ENCODE assay signal across 34 cellular contexts in the genomic region with DNA sequence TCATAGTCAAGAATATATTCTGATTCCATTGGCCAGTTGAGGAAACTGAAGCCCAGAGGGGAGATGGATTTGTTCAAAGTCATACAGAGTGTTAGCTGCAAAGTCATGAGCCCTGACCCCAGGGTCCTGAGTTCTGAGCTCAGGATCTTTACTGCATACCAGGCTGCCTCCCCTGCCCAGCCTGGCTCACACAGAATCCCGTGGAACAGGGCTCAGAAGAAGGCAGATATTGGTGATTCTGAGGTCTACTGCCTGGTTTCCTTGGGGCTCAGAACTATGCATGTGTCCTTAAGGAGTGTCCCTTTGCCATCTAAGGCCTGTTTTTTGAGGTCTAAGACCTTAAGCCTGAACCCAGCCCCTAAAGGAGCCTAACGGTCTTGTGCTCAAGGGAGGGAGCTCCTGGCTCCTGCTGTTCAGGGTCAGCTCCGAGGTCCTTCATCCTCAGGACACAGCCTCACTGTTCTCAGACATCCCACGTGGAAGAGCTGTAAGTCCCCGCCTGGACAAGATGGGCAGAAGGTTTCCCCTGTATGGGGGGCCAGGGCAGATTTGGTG.
"Had no signal": no experiment of that assay in that cellular context is flagged by ENCODE, and none has a peak within 500 bp of the region (broad histone marks: within the 10 kb centered on the region; RNA-seq: fewer than 3 reads in every experiment).

No MANE protein-coding gene starts in this region.

- H3K9ac ChIP-seq: parathyroid adenoma had no signal

- H3K27me3 ChIP-seq: suprapubic skin, tibial artery had no signal

- H3K79me2 ChIP-seq: parathyroid adenoma had no signal

- H3K9me3 Mint-ChIP-seq: activated CD4-positive, alpha-beta memory T cell treated with anti-CD3 and anti-CD28 coated beads for 36 hours; activated naive CD4-positive, alpha-beta T cell treated with anti-CD3 and anti-CD28 coated beads, Interleukin-2, amount 50 U/mL, for 24 hours; activated naive CD8-positive, alpha-beta T cell treated with anti-CD3 and anti-CD28 coated beads, Interleukin-2, amount 50 U/mL, for 24 hours; activated T-helper 1 cell treated with anti-CD3 and anti-CD28 coated beads, Interleukin-12 subunit alpha, Interleukin-12 subunit beta, Interleukin-2, Interleukin-4 antibody, amounts not matched to agents 30 ng/mL and 10 ng/mL and 1 ng/mL, durations not matched to agents 14 hours and 24 hours and 36 hours; central memory CD8-positive, alpha-beta T cell; naive thymus-derived CD8-positive, alpha-beta T cell; neural crest cell; T-helper 1 cell treated with Interleukin-12 subunit alpha and Interleukin-12 subunit beta and Interleukin-4 antibody, amounts not matched to agents 30 μg/mL and 1 μg/mL, for 36 hours had no signal

- H3K4me3 Mint-ChIP-seq: activated CD4-positive, alpha-beta memory T cell treated with anti-CD3 and anti-CD28 coated beads for 36 hours; activated naive CD4-positive, alpha-beta T cell treated with anti-CD3 and anti-CD28 coated beads, Interleukin-2, amount 50 U/mL, for 24 hours; activated naive CD8-positive, alpha-beta T cell treated with anti-CD3 and anti-CD28 coated beads, Interleukin-2, amount 50 U/mL, for 24 hours; activated T-helper 1 cell treated with anti-CD3 and anti-CD28 coated beads, Interleukin-12 subunit alpha, Interleukin-12 subunit beta, Interleukin-2, Interleukin-4 antibody, amounts not matched to agents 30 ng/mL and 10 ng/mL and 1 ng/mL, durations not matched to agents 14 hours and 24 hours and 36 hours; central memory CD8-positive, alpha-beta T cell; naive thymus-derived CD8-positive, alpha-beta T cell; neural crest cell; T-helper 1 cell treated with Interleukin-12 subunit alpha and Interleukin-12 subunit beta and Interleukin-4 antibody, amounts not matched to agents 30 μg/mL and 1 μg/mL, for 36 hours had no signal

- H3K36me3 ChIP-seq: esophagus squamous epithelium, suprapubic skin, tibial artery, WERI-Rb-1 had no signal

- H3K27ac ChIP-seq: epithelial cell of prostate, esophagus squamous epithelium, parathyroid adenoma, psoas muscle, suprapubic skin, tibial artery, WERI-Rb-1 had no signal

- H3K36me3 Mint-ChIP-seq: activated CD4-positive, alpha-beta memory T cell treated with anti-CD3 and anti-CD28 coated beads for 36 hours; activated naive CD4-positive, alpha-beta T cell treated with anti-CD3 and anti-CD28 coated beads, Interleukin-2, amount 50 U/mL, for 24 hours; naive thymus-derived CD8-positive, alpha-beta T cell had no signal

- ATAC-seq: activated CD4-positive, CD25-positive, alpha-beta regulatory T cell treated with anti-CD3 and anti-CD28 coated beads, Interleukin-2, amount 50 U/mL, for 24 hours; activated naive CD8-positive, alpha-beta T cell treated with anti-CD3 and anti-CD28 coated beads, Interleukin-2, amount 50 U/mL, for 24 hours; left cardiac atrium; left ventricle myocardium superior; naive thymus-derived CD8-positive, alpha-beta T cell; psoas muscle had no signal

- H3K4me1 ChIP-seq: parathyroid adenoma, psoas muscle had no signal

- H3K9me3 ChIP-seq: esophagus squamous epithelium, suprapubic skin, tibial artery had no signal

- FAIRE-seq: colon, endometrium, islet of Langerhans had no signal

- H3K4me1 Mint-ChIP-seq: activated naive CD4-positive, alpha-beta T cell treated with anti-CD3 and anti-CD28 coated beads, Interleukin-2, amount 50 U/mL, for 24 hours; central memory CD8-positive, alpha-beta T cell had no signal

- H3K27ac Mint-ChIP-seq: activated CD4-positive, alpha-beta memory T cell treated with anti-CD3 and anti-CD28 coated beads for 36 hours; activated naive CD4-positive, alpha-beta T cell treated with anti-CD3 and anti-CD28 coated beads, Interleukin-2, amount 50 U/mL, for 24 hours; activated naive CD8-positive, alpha-beta T cell treated with anti-CD3 and anti-CD28 coated beads, Interleukin-2, amount 50 U/mL, for 24 hours; activated T-helper 1 cell treated with anti-CD3 and anti-CD28 coated beads, Interleukin-12 subunit alpha, Interleukin-12 subunit beta, Interleukin-2, Interleukin-4 antibody, amounts not matched to agents 30 ng/mL and 10 ng/mL and 1 ng/mL, durations not matched to agents 14 hours and 24 hours and 36 hours; T-helper 1 cell treated with Interleukin-12 subunit alpha and Interleukin-12 subunit beta and Interleukin-4 antibody, amounts not matched to agents 30 μg/mL and 1 μg/mL, for 36 hours had no signal

- H3K4me3 ChIP-seq: esophagus squamous epithelium, psoas muscle, suprapubic skin, tibial artery had no signal

- H2AFZ ChIP-seq: parathyroid adenoma had no signal

- DNase-seq: activated CD4-positive, alpha-beta memory T cell treated with anti-CD3 and anti-CD28 coated beads for 36 hours; activated CD4-positive, alpha-beta T cell treated with anti-CD3 and anti-CD28 coated beads for 48 hours; activated CD8-positive, alpha-beta memory T cell treated with anti-CD3 and anti-CD28 coated beads, Interleukin-2, amount 50 U/mL, for 4 hours; activated naive CD8-positive, alpha-beta T cell treated with anti-CD3 and anti-CD28 coated beads, Interleukin-2, amount 50 U/mL, for 24 hours; activated T-cell treated with anti-CD3 and anti-CD28 coated beads, Interleukin-2, amount 50 U/mL, for 1 hour; amygdala; dermis blood vessel endothelial cell; effector CD4-positive, alpha-beta T cell; esophagus squamous epithelium; foreskin melanocyte; left cardiac atrium; left ventricle myocardium superior; mammary epithelial cell; naive thymus-derived CD8-positive, alpha-beta T cell; occipital lobe; psoas muscle; stimulated activated CD4-positive, alpha-beta T cell treated with anti-CD3 and anti-CD28 coated beads, Interleukin-15, amount 100 ng/mL, for 24 hours; stimulated activated CD4-positive, alpha-beta T cell treated with anti-CD3 and anti-CD28 coated beads, Interleukin-2, amount 100 ng/mL, for 24 hours; stimulated activated naive CD4-positive, alpha-beta T cell; T-helper 9 cell; tibial artery; WERI-Rb-1 had no signal
